In genomic region chr12:49893753-49894752, GRCh38 we compare ENCODE assay signal across 12 cellular contexts. TPM values are rescaled to one million over a fixed set of nuclear protein-coding genes. Genes with fewer than 3 reads are reported as not detected.
DNase-seq lines count a peak whose midpoint lies in the region; ATAC-seq and TF ChIP-seq lines count a peak whose summit lies in the region.
"Had no signal": no experiment of that assay in that cellular context is flagged by ENCODE, and none has a peak within 500 bp of the region (broad histone marks: within the 10 kb centered on the region; RNA-seq: fewer than 3 reads in every experiment).

No MANE protein-coding gene starts in this region.

- ATAC-seq in HG02973 (IDR thresholded peaks at IDR 0.05; ENCODE audit: unreplicated experiment), result no peak

- no peaks in the 10 kb centered on the region for H3K36me3 ChIP-seq in mesodermal cell (ENCODE audit: control insufficient read depth, insufficient read depth, low read length)
- H3K36me3 ChIP-seq: transverse colon had no signal

- TF ChIP-seq CTCF in NB4 (IDR thresholded peaks at IDR 0.05; ENCODE audit: low read depth, low read length) (no peak), choroid plexus epithelial cell (conservative IDR thresholded peaks at IDR 0.05; ENCODE audit: low read depth, low read length) (no peak)

- WGBS in mesodermal cell (ENCODE audit: insufficient coverage in 2 of 2), 2 experiments, result 82 to 96% methylated on average over 5 to 8 of the region's 10 CpGs

- DNase-seq in EH (ENCODE audit: low read depth), result peak; percentile 57
- peak; percentile 65 for DNase-seq in NB4 (ENCODE audit: low read depth)
- DNase-seq in choroid plexus epithelial cell (ENCODE audit: low read depth), result peak; percentile 31
- no peak for DNase-seq in NCI-H2081 treated with DMSO at 0.1 percent for 48 hours (lab: John Stamatoyannopoulos, UW)
- DNase-seq in NCI-H1694 (lab: John Stamatoyannopoulos, UW), result no peak
- DNase-seq in cortex of kidney (lab: John Stamatoyannopoulos, UW), result no peak
- DNase-seq: activated effector memory CD4-positive, alpha-beta T cell treated with Interleukin-2 at 50 U/mL for 16 hours; GDM1; NCI-H187 treated with DMSO at 0.1 percent for 48 hours; transverse colon had no signal

- H3K4me3 ChIP-seq in NB4 (ENCODE audit: low read depth, low read length) (no peak overlapping the region), choroid plexus epithelial cell (ENCODE audit: low read depth, low read length) (no peak overlapping the region), mesodermal cell (ENCODE audit: extremely low read depth, insufficient read depth, low read length, poor library complexity, severe bottlenecking) (no peak overlapping the region)
- H3K4me3 ChIP-seq: transverse colon had no signal

- no peaks in the 10 kb centered on the region for H3K9me3 ChIP-seq in mesodermal cell (ENCODE audit: control insufficient read depth, low read length)
- H3K9me3 ChIP-seq: transverse colon had no signal

- peak overlapping the region; percentile 16 for H3K27ac ChIP-seq in mesodermal cell (ENCODE audit: low read depth, low read length, severe bottlenecking)
- H3K27ac ChIP-seq: transverse colon had no signal

- peaks cover 10% of the 10 kb centered on the region for H3K4me1 ChIP-seq in mesodermal cell (ENCODE audit: control insufficient read depth, insufficient read depth, low read length, poor library complexity, severe bottlenecking)

- no peak for TF ChIP-seq POLR2A in NB4 (IDR thresholded peaks at IDR 0.05; ENCODE audit: extremely low read depth, insufficient read length)

RNA-seq across cellular contexts. Expression of gene FAIM2, which starts 9.6 kb away (rescaled TPM):
- polyA plus RNA-seq in mesodermal cell (2013, experiment 1 of 2), result 2.0 TPM
- 0.56 TPM for polyA plus RNA-seq in mesodermal cell (2013, experiment 2 of 2)

RNA-seq across cellular contexts. Expression of gene BCDIN3D, which starts 51.1 kb away (rescaled TPM):
- polyA plus RNA-seq in mesodermal cell (2013, experiment 1 of 2), result 3.7 TPM
- 2.8 TPM for polyA plus RNA-seq in mesodermal cell (2013, experiment 2 of 2)

RNA-seq across cellular contexts. Expression of gene AQP2, which starts 56.5 kb away (rescaled TPM):
- polyA plus RNA-seq in mesodermal cell (2013, experiment 1 of 2), result not detected
- polyA plus RNA-seq in mesodermal cell (2013, experiment 2 of 2), result not detected

Comparison
In these comparisons a context has a peak if more than half of its experiments do, and no peak if none do; other contexts are left out.
1. DNase-seq: peak in EH (single experiment), NB4 (single experiment) and choroid plexus epithelial cell (single experiment); none in NCI-H2081 treated with DMSO at 0.1 percent for 48 hours (single experiment), NCI-H1694 (single experiment) and cortex of kidney (single experiment).